ENCODE assay signal across 2 cellular contexts in genomic region chr19:18419699-18420460, GRCh38.
TF ChIP-seq lines count a peak whose summit lies in the region.

No MANE protein-coding gene starts in this region.

TF ChIP-seq in H1, 55 proteins besides CTCF, POLR2A, EP300 and RAD21:
- no peak for TF ChIP-seq SP4 (IDR thresholded peaks at IDR 0.05; ENCODE audit: low read length)
- peak; percentile 13 for TF ChIP-seq KDM4A (IDR thresholded peaks at IDR 0.05; ENCODE audit: low read depth, low read length, severe bottlenecking)
- 0 out of 2 replicates have a peak, but pooled peaks have one; percentile 67 for TF ChIP-seq CHD2 (IDR thresholded peaks at IDR 0.05; ENCODE audit: low read length)
- TF ChIP-seq SIRT6 (IDR thresholded peaks at IDR 0.05; ENCODE audit: low read length): no peak
- TF ChIP-seq, protein P1, sequence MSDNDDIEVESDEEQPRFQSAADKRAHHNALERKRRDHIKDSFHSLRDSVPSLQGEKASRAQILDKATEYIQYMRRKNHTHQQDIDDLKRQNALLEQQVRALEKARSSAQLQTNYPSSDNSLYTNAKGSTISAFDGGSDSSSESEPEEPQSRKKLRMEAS (IDR thresholded peaks at IDR 0.05): no peak
- TF ChIP-seq FOSL1 (IDR thresholded peaks at IDR 0.05; ENCODE audit: insufficient read depth, low read depth, low read length): no peak
- TF ChIP-seq CEBPB (IDR thresholded peaks at IDR 0.05; ENCODE audit: low read depth, low read length): no peak
- 0 out of 2 replicates have a peak, but pooled peaks have one; percentile 25 for TF ChIP-seq BACH1 (IDR thresholded peaks at IDR 0.05; ENCODE audit: low read length)
- TF ChIP-seq TAF1 (IDR thresholded peaks at IDR 0.05; ENCODE audit: low read depth, low read length): 0 out of 2 replicates have a peak, but pooled peaks have one; percentile 5
- TF ChIP-seq SIN3A (conservative IDR thresholded peaks at IDR 0.05 in 1 of 2, IDR thresholded peaks at IDR 0.05 in 1 of 2; ENCODE audit: low read depth in 1 of 2, low read length in 2 of 2): 0 out of 4 replicates have a peak, but pooled peaks of 1 of the 2 experiments have one; percentile 5
- no peak for TF ChIP-seq GTF2F1 (IDR thresholded peaks at IDR 0.05; ENCODE audit: borderline replicate concordance, low read depth, low read length)
- peak; percentile 36 for TF ChIP-seq EZH2 (IDR thresholded peaks at IDR 0.05; ENCODE audit: low read depth, low read length, severe bottlenecking)

TF ChIP-seq in neural cell, 6 proteins besides CTCF, POLR2A, EP300 and RAD21:
- TF ChIP-seq MXI1 (conservative IDR thresholded peaks at IDR 0.05; ENCODE audit: poor library complexity, severe bottlenecking): peak; percentile 78
- TF ChIP-seq, protein P2, sequence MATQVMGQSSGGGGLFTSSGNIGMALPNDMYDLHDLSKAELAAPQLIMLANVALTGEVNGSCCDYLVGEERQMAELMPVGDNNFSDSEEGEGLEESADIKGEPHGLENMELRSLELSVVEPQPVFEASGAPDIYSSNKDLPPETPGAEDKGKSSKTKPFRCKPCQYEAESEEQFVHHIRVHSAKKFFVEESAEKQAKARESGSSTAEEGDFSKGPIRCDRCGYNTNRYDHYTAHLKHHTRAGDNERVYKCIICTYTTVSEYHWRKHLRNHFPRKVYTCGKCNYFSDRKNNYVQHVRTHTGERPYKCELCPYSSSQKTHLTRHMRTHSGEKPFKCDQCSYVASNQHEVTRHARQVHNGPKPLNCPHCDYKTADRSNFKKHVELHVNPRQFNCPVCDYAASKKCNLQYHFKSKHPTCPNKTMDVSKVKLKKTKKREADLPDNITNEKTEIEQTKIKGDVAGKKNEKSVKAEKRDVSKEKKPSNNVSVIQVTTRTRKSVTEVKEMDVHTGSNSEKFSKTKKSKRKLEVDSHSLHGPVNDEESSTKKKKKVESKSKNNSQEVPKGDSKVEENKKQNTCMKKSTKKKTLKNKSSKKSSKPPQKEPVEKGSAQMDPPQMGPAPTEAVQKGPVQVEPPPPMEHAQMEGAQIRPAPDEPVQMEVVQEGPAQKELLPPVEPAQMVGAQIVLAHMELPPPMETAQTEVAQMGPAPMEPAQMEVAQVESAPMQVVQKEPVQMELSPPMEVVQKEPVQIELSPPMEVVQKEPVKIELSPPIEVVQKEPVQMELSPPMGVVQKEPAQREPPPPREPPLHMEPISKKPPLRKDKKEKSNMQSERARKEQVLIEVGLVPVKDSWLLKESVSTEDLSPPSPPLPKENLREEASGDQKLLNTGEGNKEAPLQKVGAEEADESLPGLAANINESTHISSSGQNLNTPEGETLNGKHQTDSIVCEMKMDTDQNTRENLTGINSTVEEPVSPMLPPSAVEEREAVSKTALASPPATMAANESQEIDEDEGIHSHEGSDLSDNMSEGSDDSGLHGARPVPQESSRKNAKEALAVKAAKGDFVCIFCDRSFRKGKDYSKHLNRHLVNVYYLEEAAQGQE (IDR thresholded peaks at IDR 0.05; ENCODE audit: borderline replicate concordance): no peak
